23 cellular contexts compared by ENCODE assay signal in genomic region chr4:121760205-121760604, GRCh38. TPM values are rescaled to one million over a fixed set of nuclear protein-coding genes. Genes with fewer than 3 reads are reported as not detected.
"Had no signal": no experiment of that assay in that cellular context is flagged by ENCODE, and none has a peak within 500 bp of the region (broad histone marks: within the 10 kb centered on the region; RNA-seq: fewer than 3 reads in every experiment).

No MANE protein-coding gene starts in this region.

- H3K9me3 ChIP-seq: Peyer's patch, SJCRH30 had no signal

- H3K9ac ChIP-seq: KMS-11 had no signal

- H3K27me3 ChIP-seq: SJCRH30 had no signal

- DNase-seq: MM.1S, NCI-H1092 treated with DMSO at 0.1 percent for 48 hours, NCI-H1436, NCI-H187, NCI-H2029, NCI-H2081 treated with DMSO at 0.1 percent for 48 hours, NCI-H2171, NCI-H226, NCI-H446, NCI-H510A, NCI-H524 treated with DMSO at 0.1 percent for 48 hours, NCI-H69, NCI-H774, PC-3, Peyer's patch, SHP77 treated with DMSO at 0.1 percent for 48 hours, SJCRH30 had no signal

- H3K27ac ChIP-seq: KMS-11, Peyer's patch, SJCRH30 had no signal

- H3K4me3 ChIP-seq: Peyer's patch, SJCRH30 had no signal

- H3K4me1 ChIP-seq: SJCRH30 had no signal

- ATAC-seq: PC-3, Right ventricle myocardium inferior, SK-N-SH treated with all-trans-retinoic acid at 6 μM for 48 hours had no signal

- H3K36me3 ChIP-seq: Peyer's patch, SJCRH30 had no signal

- H3K4me2 ChIP-seq: KMS-11 had no signal

RNA-seq across cellular contexts. Expression of gene SMIM43, which starts 4.8 kb away (rescaled TPM):
- total RNA-seq: HT-29, OCI-LY7, PC-3, Peyer's patch, Right ventricle myocardium inferior, RPMI7951 had no signal
